ENCODE assay signal across 7 cellular contexts in the genomic region with DNA sequence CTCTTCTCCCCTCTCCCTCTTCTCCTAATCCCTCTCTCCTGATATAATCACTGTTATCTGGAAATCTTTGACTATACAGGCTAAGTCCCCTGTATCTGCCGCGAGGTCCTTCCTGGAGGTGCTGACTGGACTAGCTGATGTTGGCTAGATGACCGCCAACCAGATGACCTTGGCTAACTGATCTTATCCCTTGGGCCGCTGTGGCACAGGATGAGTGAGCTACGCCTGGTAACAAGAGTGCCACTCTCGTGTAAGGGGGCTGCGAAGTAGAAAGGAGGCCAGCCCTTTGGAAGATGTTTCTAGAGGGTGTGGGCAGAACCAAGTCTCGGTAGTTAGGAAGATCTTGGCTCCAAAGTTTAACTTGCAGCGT. TPM values are rescaled to one million over a fixed set of nuclear protein-coding genes. Genes with fewer than 3 reads are reported as not detected.
DNase-seq lines count a peak whose midpoint lies in the region; ATAC-seq, FAIRE-seq and TF ChIP-seq lines count a peak whose summit lies in the region.

No MANE protein-coding gene starts in this region.

- ATAC-seq in GM18508 (IDR thresholded peaks at IDR 0.05; ENCODE audit: insufficient read depth, unreplicated experiment), result peak; percentile 19

- H3K4me3 ChIP-seq in breast epithelium, result peak overlapping the region; percentile 91 to 99 (median 93)

- TF ChIP-seq CTCF in breast epithelium (IDR thresholded peaks at IDR 0.05) (no peak), mesothelial cell of epicardium (IDR thresholded peaks at IDR 0.05; ENCODE audit: unreplicated experiment) (no peak)

- intact Hi-C loops in breast epithelium (cut with DNase I; ENCODE audit: low total_unique reads), result no loop called here

- peaks cover 22% of the 10 kb centered on the region for H3K36me3 Mint-ChIP-seq in mesothelial cell of epicardium

- TF ChIP-seq POLR2A in H54 (IDR thresholded peaks at IDR 0.05; ENCODE audit: low read depth, low read length), result no peak
- TF ChIP-seq POLR2A in breast epithelium (IDR thresholded peaks at IDR 0.05), result no peak

- H3K27ac ChIP-seq in breast epithelium, result peak overlapping the region; percentile 17 to 92

- no peaks in the 10 kb centered on the region for H3K36me3 ChIP-seq in breast epithelium

- H3K9me3 ChIP-seq in breast epithelium, result peaks cover 0 to 11% of the 10 kb centered on the region in 2 donors

- H3K9me3 Mint-ChIP-seq in mesothelial cell of epicardium, result peaks cover 17% of the 10 kb centered on the region

- no peaks in the 10 kb centered on the region for H3K27me3 ChIP-seq in breast epithelium

- H3K27ac Mint-ChIP-seq in mesothelial cell of epicardium, result peak overlapping the region; percentile 85

- no peaks in the 10 kb centered on the region for H3K4me1 ChIP-seq in breast epithelium

- H3K4me3 Mint-ChIP-seq in mesothelial cell of epicardium, result peak overlapping the region; percentile 76

- H3K27me3 Mint-ChIP-seq in mesothelial cell of epicardium (ENCODE audit: low read depth), result peaks cover 3% of the 10 kb centered on the region

- peak; percentile 5 for DNase-seq in H54 (ENCODE audit: insufficient read length, low spot score)
- peak; percentile 51 for DNase-seq in LHCN-M2 (ENCODE audit: low read depth)
- DNase-seq in breast epithelium (ENCODE audit: low spot score in 2 of 2), result no peak
- DNase-seq in mesothelial cell of epicardium (ENCODE audit: low spot score in 2 of 2, unreplicated experiment in 2 of 2), result no peak
- DNase-seq in amniotic stem cell (lab: John Stamatoyannopoulos, UW), result no peak
- DNase-seq in stimulated activated CD4-positive, alpha-beta T cell treated with anti-CD3 and anti-CD28 coated beads, Interleukin-2, amount 100 ng/mL, for 48 hours, result no peak

- FAIRE-seq in H54 (lab: Jason Lieb, UNC), result no peak

- H3K4me1 Mint-ChIP-seq in mesothelial cell of epicardium, result peaks cover 20% of the 10 kb centered on the region

RNA-seq across cellular contexts. Expression of gene PRRC1, which starts 0.3 kb away (rescaled TPM):
- total RNA-seq in LHCN-M2 (2014; rRNA removed) (44.9 and 50.3 TPM in 2 replicates), breast epithelium (10 to 100 TPM; 37.8 to 59.1 (median 53.7) TPM), mesothelial cell of epicardium (81.5 to 89.0 TPM (median 85.8 TPM) in 3 replicates)
- polyA plus RNA-seq in LHCN-M2 (2012), result 38.0 TPM

Comparison
In these comparisons a context has a peak if more than half of its experiments do, and no peak if none do; other contexts are left out.
1. DNase-seq: peak in H54 (single experiment) and LHCN-M2 (single experiment); none in breast epithelium (0 of 2), mesothelial cell of epicardium (0 of 2), amniotic stem cell (single experiment) and stimulated activated CD4-positive, alpha-beta T cell treated with anti-CD3 and anti-CD28 coated beads, Interleukin-2, amount 100 ng/mL, for 48 hours (0 of 2).